14 cellular contexts compared by ENCODE assay signal in genomic region chrX:103616676-103617186, GRCh38.
"Had no signal": no experiment of that assay in that cellular context is flagged by ENCODE, and none has a peak within 500 bp of the region (broad histone marks: within the 10 kb centered on the region; RNA-seq: fewer than 3 reads in every experiment).

No MANE protein-coding gene starts in this region.

- H3K27ac ChIP-seq: left lung, spleen, upper lobe of right lung had no signal

- H3K27me3 ChIP-seq: spleen, upper lobe of right lung had no signal

- H3K4me3 ChIP-seq: left lung, spleen, upper lobe of right lung had no signal

- H3K27me3 Mint-ChIP-seq: activated naive CD8-positive, alpha-beta T cell had no signal

- H3K27ac Mint-ChIP-seq: activated naive CD8-positive, alpha-beta T cell; nephron progenitor cell had no signal

- DNase-seq: activated CD4-positive, alpha-beta T cell treated with anti-CD3 and anti-CD28 coated beads, Interleukin-2, amount 50 U/mL, for 48 hours; amygdala; kidney; left lung; midbrain; nephron progenitor cell; nucleus accumbens; posterior cingulate gyrus; retina; spleen; stimulated activated CD8-positive, alpha-beta memory T cell treated with anti-CD3 and anti-CD28 coated beads, Interleukin-4, amount 100 ng/mL, for 48 hours; stimulated activated naive CD4-positive, alpha-beta T cell; upper lobe of right lung had no signal

- H3K4me1 Mint-ChIP-seq: nephron progenitor cell had no signal

- H3K36me3 ChIP-seq: left lung, spleen, upper lobe of right lung had no signal

- H3K9me3 ChIP-seq: left lung, spleen, upper lobe of right lung had no signal

- H3K4me3 Mint-ChIP-seq: activated naive CD8-positive, alpha-beta T cell; nephron progenitor cell had no signal

- H3K4me1 ChIP-seq: left lung, spleen, upper lobe of right lung had no signal

- ATAC-seq: left lung, upper lobe of right lung had no signal
